1 cellular context compared by ENCODE assay signal in the genomic region with DNA sequence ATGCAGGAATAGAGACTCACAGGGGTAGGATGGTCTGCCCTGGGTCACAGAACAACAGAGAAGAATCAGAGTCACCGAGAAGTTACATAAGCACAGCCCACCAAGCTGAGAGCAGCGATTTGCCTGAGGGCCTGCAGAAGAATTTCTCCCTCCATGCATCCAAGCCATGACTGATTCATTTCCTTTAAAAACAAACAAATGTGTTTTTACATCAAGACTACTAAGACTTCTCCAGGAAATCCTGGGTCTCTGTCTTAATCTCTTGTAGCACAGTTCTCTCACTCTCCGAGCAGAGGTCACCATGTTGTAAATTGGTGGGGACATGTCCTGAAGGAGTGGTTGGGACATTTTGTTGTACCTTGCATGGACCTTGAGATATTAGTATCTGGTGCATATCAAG.
TF ChIP-seq lines count a peak whose summit lies in the region.

No MANE protein-coding gene starts in this region.

TF ChIP-seq in WTC11, 78 proteins besides CTCF, POLR2A, EP300 and RAD21:
- TF ChIP-seq ETV6 (CRISPR knock-in tag; IDR thresholded peaks at IDR 0.05): no peak
- TF ChIP-seq ZNF671 (CRISPR knock-in tag; IDR thresholded peaks at IDR 0.05): no peak
- TF ChIP-seq CBFB (CRISPR knock-in tag; IDR thresholded peaks at IDR 0.05; ENCODE audit: low read depth): no peak
- TF ChIP-seq, protein P1, sequence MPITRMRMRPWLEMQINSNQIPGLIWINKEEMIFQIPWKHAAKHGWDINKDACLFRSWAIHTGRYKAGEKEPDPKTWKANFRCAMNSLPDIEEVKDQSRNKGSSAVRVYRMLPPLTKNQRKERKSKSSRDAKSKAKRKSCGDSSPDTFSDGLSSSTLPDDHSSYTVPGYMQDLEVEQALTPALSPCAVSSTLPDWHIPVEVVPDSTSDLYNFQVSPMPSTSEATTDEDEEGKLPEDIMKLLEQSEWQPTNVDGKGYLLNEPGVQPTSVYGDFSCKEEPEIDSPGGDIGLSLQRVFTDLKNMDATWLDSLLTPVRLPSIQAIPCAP (CRISPR knock-in tag; IDR thresholded peaks at IDR 0.05): no peak
- no peak for TF ChIP-seq CREM (CRISPR knock-in tag; IDR thresholded peaks at IDR 0.05)
- TF ChIP-seq ZNF396 (CRISPR knock-in tag; IDR thresholded peaks at IDR 0.05; ENCODE audit: borderline replicate concordance): no peak
- TF ChIP-seq, protein P2, sequence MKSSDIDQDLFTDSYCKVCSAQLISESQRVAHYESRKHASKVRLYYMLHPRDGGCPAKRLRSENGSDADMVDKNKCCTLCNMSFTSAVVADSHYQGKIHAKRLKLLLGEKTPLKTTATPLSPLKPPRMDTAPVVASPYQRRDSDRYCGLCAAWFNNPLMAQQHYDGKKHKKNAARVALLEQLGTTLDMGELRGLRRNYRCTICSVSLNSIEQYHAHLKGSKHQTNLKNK (CRISPR knock-in tag; IDR thresholded peaks at IDR 0.05): no peak
- TF ChIP-seq SMAD3 (CRISPR knock-in tag; IDR thresholded peaks at IDR 0.05; ENCODE audit: borderline replicate concordance): no peak
- TF ChIP-seq NR1H2 (CRISPR knock-in tag; IDR thresholded peaks at IDR 0.05): no peak
- TF ChIP-seq, protein P3, sequence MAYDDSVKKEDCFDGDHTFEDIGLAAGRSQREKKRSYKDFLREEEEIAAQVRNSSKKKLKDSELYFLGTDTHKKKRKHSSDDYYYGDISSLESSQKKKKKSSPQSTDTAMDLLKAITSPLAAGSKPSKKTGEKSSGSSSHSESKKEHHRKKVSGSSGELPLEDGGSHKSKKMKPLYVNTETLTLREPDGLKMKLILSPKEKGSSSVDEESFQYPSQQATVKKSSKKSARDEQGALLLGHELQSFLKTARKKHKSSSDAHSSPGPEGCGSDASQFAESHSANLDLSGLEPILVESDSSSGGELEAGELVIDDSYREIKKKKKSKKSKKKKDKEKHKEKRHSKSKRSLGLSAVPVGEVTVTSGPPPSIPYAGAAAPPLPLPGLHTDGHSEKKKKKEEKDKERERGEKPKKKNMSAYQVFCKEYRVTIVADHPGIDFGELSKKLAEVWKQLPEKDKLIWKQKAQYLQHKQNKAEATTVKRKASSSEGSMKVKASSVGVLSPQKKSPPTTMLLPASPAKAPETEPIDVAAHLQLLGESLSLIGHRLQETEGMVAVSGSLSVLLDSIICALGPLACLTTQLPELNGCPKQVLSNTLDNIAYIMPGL (CRISPR knock-in tag; IDR thresholded peaks at IDR 0.05): no peak
